8 cellular contexts compared by ENCODE assay signal in the genomic region with DNA sequence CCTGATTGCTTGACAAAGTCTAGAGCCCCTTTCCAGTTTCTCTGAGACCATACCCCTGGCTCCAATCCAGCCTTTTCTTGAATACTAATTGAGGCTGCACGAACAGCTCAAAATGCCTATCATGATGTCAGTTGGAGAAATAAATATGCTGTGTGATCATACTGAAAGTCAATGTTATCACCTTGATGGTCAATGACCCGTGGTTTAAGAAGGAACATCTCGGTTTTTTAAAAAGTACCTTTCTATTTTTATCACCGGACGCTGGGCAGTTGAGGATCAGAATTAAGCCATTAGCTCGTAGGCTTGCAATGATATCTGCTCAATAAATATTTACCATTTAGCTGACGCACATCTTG. TPM values are rescaled to one million over a fixed set of nuclear protein-coding genes. Genes with fewer than 3 reads are reported as not detected.
DNase-seq lines count a peak whose midpoint lies in the region; ATAC-seq and TF ChIP-seq lines count a peak whose summit lies in the region.

No MANE protein-coding gene starts in this region.

- H3K4me3 Mint-ChIP-seq in dendritic cell treated with granulocyte-macrophage colony-stimulating factor and Interleukin-4, amounts not matched to agents 40 ng/mL and 50 ng/mL, for 4 days = peak overlapping the region; percentile 99
- peak overlapping the region; percentile 100 for H3K4me3 Mint-ChIP-seq in osteocyte (ENCODE audit: unreplicated experiment)

- H3K4me1 Mint-ChIP-seq in dendritic cell treated with granulocyte-macrophage colony-stimulating factor and Interleukin-4, amounts not matched to agents 40 ng/mL and 50 ng/mL, for 4 days (ENCODE audit: low read depth) = peaks cover 21% of the 10 kb centered on the region
- H3K4me1 Mint-ChIP-seq in osteocyte (ENCODE audit: unreplicated experiment) = peaks cover 31% of the 10 kb centered on the region

- ATAC-seq in HG03039 (IDR thresholded peaks at IDR 0.05; ENCODE audit: unreplicated experiment) = no peak

- no peak for TF ChIP-seq CTCF in osteocyte (IDR thresholded peaks at IDR 0.05)

- H3K27ac Mint-ChIP-seq in dendritic cell treated with granulocyte-macrophage colony-stimulating factor and Interleukin-4, amounts not matched to agents 40 ng/mL and 50 ng/mL, for 4 days = peak overlapping the region; percentile 98
- peak overlapping the region; percentile 100 for H3K27ac Mint-ChIP-seq in osteocyte (ENCODE audit: unreplicated experiment)

- no peaks in the 10 kb centered on the region for H3K9me3 ChIP-seq in KOPT-K1 (ENCODE audit: insufficient read depth, low read length, poor library complexity, severe bottlenecking)

- H3K27me3 Mint-ChIP-seq in dendritic cell treated with granulocyte-macrophage colony-stimulating factor and Interleukin-4, amounts not matched to agents 40 ng/mL and 50 ng/mL, for 4 days = no peaks in the 10 kb centered on the region
- H3K27me3 Mint-ChIP-seq in osteocyte (ENCODE audit: unreplicated experiment) = no peaks in the 10 kb centered on the region

- no peaks in the 10 kb centered on the region for H3K9me3 Mint-ChIP-seq in dendritic cell treated with granulocyte-macrophage colony-stimulating factor and Interleukin-4, amounts not matched to agents 40 ng/mL and 50 ng/mL, for 4 days
- H3K9me3 Mint-ChIP-seq in osteocyte (ENCODE audit: unreplicated experiment) = no peaks in the 10 kb centered on the region

- H3K36me3 ChIP-seq in KOPT-K1 (ENCODE audit: insufficient read depth, low read length) = no peaks in the 10 kb centered on the region

- intact Hi-C loops in dendritic cell treated with granulocyte-macrophage colony-stimulating factor and Interleukin-4, amounts not matched to agents 40 ng/mL and 50 ng/mL, for 4 days (cut with micrococcal nuclease) = no loop called here

- H3K36me3 Mint-ChIP-seq in dendritic cell treated with granulocyte-macrophage colony-stimulating factor and Interleukin-4, amounts not matched to agents 40 ng/mL and 50 ng/mL, for 4 days (ENCODE audit: low read depth) = peaks cover 11% of the 10 kb centered on the region
- no peaks in the 10 kb centered on the region for H3K36me3 Mint-ChIP-seq in osteocyte (ENCODE audit: unreplicated experiment)

- peak; percentile 13 for DNase-seq in NCI-H1105 (lab: John Stamatoyannopoulos, UW)
- DNase-seq in NCI-H1105 treated with DMSO at 0.1 percent for 48 hours (lab: John Stamatoyannopoulos, UW) = no peak
- DNase-seq in osteocyte (ENCODE audit: extremely low spot score, unreplicated experiment) = no peak
- no peak for DNase-seq in NCI-H1694 (lab: John Stamatoyannopoulos, UW)
- no peak for DNase-seq in NCI-H1417 treated with DMSO at 0.1 percent for 48 hours (lab: John Stamatoyannopoulos, UW)

- H3K27ac ChIP-seq in KOPT-K1 (ENCODE audit: low read depth, low read length, poor library complexity, severe bottlenecking) = peak overlapping the region; percentile 79

RNA-seq across cellular contexts. Expression of a gene that starts 0.9 kb away (rescaled TPM):
- total RNA-seq in osteocyte = 29.4 and 31.1 TPM in 2 replicates
